Comparison of ENCODE assay signal across 8 cellular contexts in genomic region chr1:11550664-11551283, GRCh38.
DNase-seq lines count a peak whose midpoint lies in the region; ATAC-seq and TF ChIP-seq lines count a peak whose summit lies in the region.

No MANE protein-coding gene starts in this region.

- no peak overlapping the region for H3K27ac ChIP-seq in hepatocyte

- H3K4me2 ChIP-seq in hepatocyte = no peak overlapping the region

- POLR2A ChIA-PET in BJ (lab: Charles Lee) = no interaction called here

- H3K36me3 ChIP-seq in BJ (ENCODE audit: control insufficient read depth, insufficient read depth, low read length) = no peaks in the 10 kb centered on the region
- no peaks in the 10 kb centered on the region for H3K36me3 ChIP-seq in hepatocyte (replicated peaks; ENCODE audit: insufficient read depth, low read depth)

- H3K27ac Mint-ChIP-seq in activated naive CD4-positive, alpha-beta T cell treated with anti-CD3 and anti-CD28 coated beads for 36 hours = no peak overlapping the region

- no peak overlapping the region for H2AFZ ChIP-seq in hepatocyte

- H3K9me2 ChIP-seq in hepatocyte (replicated peaks; ENCODE audit: insufficient read depth) = no peaks in the 10 kb centered on the region

- 12% methylated on average over 12 of the region's 12 CpGs for WGBS in hepatocyte (ENCODE audit: low lambda C conversion rate, missing lambda C conversion rate)

- H4K20me1 ChIP-seq in hepatocyte (ENCODE audit: insufficient read depth, poor library complexity, severe bottlenecking) = no peaks in the 10 kb centered on the region

- H3K27me3 Mint-ChIP-seq in activated naive CD4-positive, alpha-beta T cell treated with anti-CD3 and anti-CD28 coated beads for 36 hours (ENCODE audit: low read depth) = peaks cover 37% of the 10 kb centered on the region

- H3K27me3 ChIP-seq in BJ (ENCODE audit: control insufficient read depth, insufficient read depth, low read length) (no peaks in the 10 kb centered on the region), hepatocyte (peaks cover 21% of the 10 kb centered on the region)

- H3K4me1 Mint-ChIP-seq in activated naive CD4-positive, alpha-beta T cell treated with anti-CD3 and anti-CD28 coated beads for 36 hours (ENCODE audit: low read depth) = no peaks in the 10 kb centered on the region

- DNase-seq in BJ (ENCODE audit: low read depth) (peak; percentile 3), hepatocyte (ENCODE audit: low spot score) (peak; percentile 92), T-helper 9 cell (no peak)
- peak; percentile 80 for DNase-seq in Jurkat, Clone E6-1 (ENCODE audit: low read depth, low spot score)
- peak; percentile 70 for DNase-seq in activated naive CD4-positive, alpha-beta T cell treated with anti-CD3 and anti-CD28 coated beads for 36 hours
- DNase-seq in stimulated activated CD4-positive, alpha-beta T cell treated with anti-CD3 and anti-CD28 coated beads, Interleukin-2, amount 100 ng/mL, for 24 hours = peak; percentile 28 to 43
- no peak for DNase-seq in central memory CD4-positive, alpha-beta T cell

- CTCF ChIA-PET in BJ (lab: Yijun Ruan, JAX) = no interaction called here
- CTCF ChIA-PET in activated naive CD4-positive, alpha-beta T cell treated with anti-CD3 and anti-CD28 coated beads for 36 hours (lab: Charles Lee) = interaction anchor here (0.9 kb wide), 1 partner anchor 91 kb away, joined by 3 read pairs; no protein-coding TSS in a partner anchor

- ATAC-seq in GM21619 (IDR thresholded peaks at IDR 0.05; ENCODE audit: unreplicated experiment) = no peak

- H3K4me3 ChIP-seq in BJ (ENCODE audit: low read depth, low read length) = no peak overlapping the region
- no peak overlapping the region for H3K4me3 ChIP-seq in Jurkat, Clone E6-1 (ENCODE audit: low read length)
- H3K4me3 ChIP-seq in hepatocyte = no peak overlapping the region

- H3K9me3 ChIP-seq in hepatocyte (ENCODE audit: low read depth) = no peaks in the 10 kb centered on the region

- no peaks in the 10 kb centered on the region for H3K79me2 ChIP-seq in hepatocyte

- intact Hi-C loops in activated naive CD4-positive, alpha-beta T cell treated with anti-CD3 and anti-CD28 coated beads for 36 hours (cut with micrococcal nuclease) = no loop called here

- H3K36me3 Mint-ChIP-seq in activated naive CD4-positive, alpha-beta T cell treated with anti-CD3 and anti-CD28 coated beads for 36 hours (ENCODE audit: low read depth) = no peaks in the 10 kb centered on the region

- no peak overlapping the region for H3K4me3 Mint-ChIP-seq in activated naive CD4-positive, alpha-beta T cell treated with anti-CD3 and anti-CD28 coated beads for 36 hours

- no peaks in the 10 kb centered on the region for H3K4me1 ChIP-seq in hepatocyte (ENCODE audit: insufficient read depth)

- TF ChIP-seq CTCF in BJ (IDR thresholded peaks at IDR 0.05; ENCODE audit: insufficient read depth, low read depth, low read length) (no peak), hepatocyte (IDR thresholded peaks at IDR 0.05; ENCODE audit: poor library complexity) (no peak)

- H3K9me3 Mint-ChIP-seq in activated naive CD4-positive, alpha-beta T cell treated with anti-CD3 and anti-CD28 coated beads for 36 hours = no peaks in the 10 kb centered on the region

Comparison
In these comparisons a context has a peak if more than half of its experiments do, and no peak if none do; other contexts are left out.
1. DNase-seq: peak in BJ (single experiment), Jurkat, Clone E6-1 (single experiment), activated naive CD4-positive, alpha-beta T cell treated with anti-CD3 and anti-CD28 coated beads for 36 hours (single experiment), hepatocyte (single experiment) and stimulated activated CD4-positive, alpha-beta T cell treated with anti-CD3 and anti-CD28 coated beads, Interleukin-2, amount 100 ng/mL, for 24 hours (2 of 2); none in central memory CD4-positive, alpha-beta T cell (single experiment) and T-helper 9 cell (single experiment).